Comparison of ENCODE assay signal across 26 cellular contexts in the genomic region with DNA sequence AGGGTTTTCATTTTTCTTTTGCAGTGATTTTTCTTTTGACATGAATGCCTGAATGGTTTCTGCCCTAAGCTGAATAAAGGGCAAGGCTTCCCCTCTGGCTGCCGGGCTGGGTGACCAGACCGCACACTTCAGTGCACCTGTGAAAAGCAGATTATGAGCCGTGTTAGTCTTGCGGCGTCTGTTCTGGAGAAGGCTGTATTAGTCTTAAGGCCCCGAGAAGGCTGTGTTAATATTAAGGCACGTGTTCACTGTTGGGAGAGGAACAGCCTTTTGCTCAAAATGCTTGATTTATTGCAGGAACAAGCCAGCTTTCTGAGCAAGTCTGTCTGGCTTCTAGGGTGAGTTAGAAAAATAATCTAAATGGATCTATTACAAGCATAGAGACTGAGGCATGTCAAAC. TPM values are rescaled to one million over a fixed set of nuclear protein-coding genes. Genes with fewer than 3 reads are reported as not detected.
A peak's percentile ranks its signal among the peaks of the same experiment; 100 is the strongest.
DNase-seq lines count a peak whose midpoint lies in the region; ATAC-seq and TF ChIP-seq lines count a peak whose summit lies in the region.
"Had no signal": no experiment of that assay in that cellular context is flagged by ENCODE, and none has a peak within 500 bp of the region (broad histone marks: within the 10 kb centered on the region; RNA-seq: fewer than 3 reads in every experiment).

No MANE protein-coding gene starts in this region.

- no peaks in the 10 kb centered on the region for H4K20me1 ChIP-seq in smooth muscle cell (ENCODE audit: low read depth)
- H4K20me1 ChIP-seq: BLaER1 had no signal

- TF ChIP-seq CTCF in body of pancreas (IDR thresholded peaks at IDR 0.05) (no peak), right lobe of liver (IDR thresholded peaks at IDR 0.05) (no peak), smooth muscle cell (IDR thresholded peaks at IDR 0.05; ENCODE audit: borderline replicate concordance, insufficient read depth, poor library complexity, severe bottlenecking) (no peak)

- H3K79me2 ChIP-seq in smooth muscle cell (ENCODE audit: low read depth), result no peaks in the 10 kb centered on the region

- H3K4me1 ChIP-seq in body of pancreas (peaks cover 29% of the 10 kb centered on the region), right lobe of liver (peaks cover 0 to 18% (median 6%) of the 10 kb centered on the region in 4 donors), smooth muscle cell (ENCODE audit: low read depth) (peaks cover 21% of the 10 kb centered on the region)
- H3K4me1 ChIP-seq: ascending aorta, BLaER1, foreskin keratinocyte had no signal

- H3K27ac ChIP-seq in body of pancreas (peak overlapping the region in 3 of 4 donors; percentile 19 to 77 (median 28)), right lobe of liver (peak overlapping the region in 2 of 3 donors; percentile 80 to 81), smooth muscle cell (ENCODE audit: low read depth) (no peak overlapping the region)
- H3K27ac ChIP-seq: ascending aorta, BLaER1, foreskin keratinocyte, HL-60 had no signal

- H3K9me3 ChIP-seq in body of pancreas (no peaks in the 10 kb centered on the region), right lobe of liver (no peaks in the 10 kb centered on the region), smooth muscle cell (replicated peaks; ENCODE audit: low read depth) (no peaks in the 10 kb centered on the region)
- H3K9me3 ChIP-seq: ascending aorta, BLaER1, esophagus muscularis mucosa had no signal

- H3K27me3 ChIP-seq in body of pancreas (no peaks in the 10 kb centered on the region), right lobe of liver (no peaks in the 10 kb centered on the region), smooth muscle cell (ENCODE audit: low read depth) (no peaks in the 10 kb centered on the region)
- H3K27me3 ChIP-seq: ascending aorta, BLaER1, esophagus muscularis mucosa had no signal

- H3K4me2 ChIP-seq in smooth muscle cell, result peak overlapping the region; percentile 71
- H3K4me2 ChIP-seq: BLaER1 had no signal

- H3F3A ChIP-seq in smooth muscle cell (ENCODE audit: low read depth), result no peaks in the 10 kb centered on the region

- TF ChIP-seq POLR2A in body of pancreas (IDR thresholded peaks at IDR 0.05) (no peak), right lobe of liver (IDR thresholded peaks at IDR 0.05) (no peak)

- H2AFZ ChIP-seq in smooth muscle cell (ENCODE audit: low read depth), result no peak overlapping the region

- ATAC-seq in body of pancreas (peak; percentile 47), right lobe of liver (peak; percentile 50 to 66 (median 56))
- ATAC-seq: foreskin keratinocyte; naive thymus-derived CD8-positive, alpha-beta T cell; sciatic nerve; stimulated activated naive CD8-positive, alpha-beta T cell treated with anti-CD3 and anti-CD28 coated beads, Interleukin-15, amount 100 ng/mL, for 72 hours had no signal

- intact Hi-C loops in body of pancreas (cut with DNase I) (no loop called here), right lobe of liver (cut with DNase I) (no loop called here)

- H3K9ac ChIP-seq in smooth muscle cell (ENCODE audit: low read depth), result no peak overlapping the region
- H3K9ac ChIP-seq: BLaER1 had no signal

- DNase-seq in NCI-H82 (lab: John Stamatoyannopoulos, UW) (peak; percentile 87), body of pancreas (peak in 1 of 4 donors; percentile 29), right lobe of liver (no peak), smooth muscle cell (lab: John Stamatoyannopoulos, UW; ENCODE audit: unreplicated experiment) (no peak), HUDEP-2 (lab: John Stamatoyannopoulos, UW; ENCODE audit: unreplicated experiment in 76 of 76) (no peak), hepatic stellate cell (ENCODE audit: low spot score) (no peak)
- no peak for DNase-seq in stimulated activated CD4-positive, alpha-beta T cell treated with anti-CD3 and anti-CD28 coated beads, Interleukin-2, amount 100 ng/mL, for 48 hours
- DNase-seq: activated CD4-positive, alpha-beta T cell treated with anti-CD3 and anti-CD28 coated beads for 4 hours; activated gamma-delta T cell; activated naive CD8-positive, alpha-beta T cell treated with anti-CD3 and anti-CD28 coated beads, Interleukin-2, amount 10 ng/mL, durations not matched to agents 7 days and 5 days; activated T-cell treated with anti-CD3 and anti-CD28 coated beads, Interleukin-2, amount 50 U/mL, for 1 hour; central memory CD4-positive, alpha-beta T cell; foreskin keratinocyte; hypothalamus; Kasumi-1; naive thymus-derived CD8-positive, alpha-beta T cell; NCI-H146; NCI-H2107; NCI-H446; stimulated activated CD4-positive, alpha-beta T cell treated with anti-CD3 and anti-CD28 coated beads, Interleukin-15, amount 100 ng/mL, for 24 hours; stimulated activated naive CD8-positive, alpha-beta T cell treated with anti-CD3 and anti-CD28 coated beads, Interleukin-15, amount 100 ng/mL, for 72 hours had no signal

- H3K36me3 ChIP-seq in body of pancreas (replicated peaks in 1 of 2; ENCODE audit: insufficient read depth in 1 of 2, low read depth in 2 of 2), result no peaks in the 10 kb centered on the region
- H3K36me3 ChIP-seq in right lobe of liver, result no peaks in the 10 kb centered on the region
- H3K36me3 ChIP-seq in smooth muscle cell (ENCODE audit: low read depth), result no peaks in the 10 kb centered on the region
- H3K36me3 ChIP-seq: ascending aorta, BLaER1, esophagus muscularis mucosa had no signal

- WGBS in body of pancreas, 2 donors, result 3 to 4% methylated on average over 7 of the region's 7 CpGs
- WGBS in right lobe of liver (ENCODE audit: insufficient coverage, low coverage, low lambda C conversion rate, missing lambda C conversion rate), result 9% methylated on average over 5 of the region's 7 CpGs
- 35% methylated on average over 7 of the region's 7 CpGs for WGBS in smooth muscle cell (ENCODE audit: low lambda C conversion rate)

- no peak overlapping the region for H3K4me3 ChIP-seq in body of pancreas
- no peak overlapping the region for H3K4me3 ChIP-seq in right lobe of liver
- H3K4me3 ChIP-seq in smooth muscle cell, result no peak overlapping the region
- H3K4me3 ChIP-seq: ascending aorta, BLaER1, esophagus muscularis mucosa had no signal

RNA-seq across cellular contexts. Expression of a gene that starts 54.7 kb away (rescaled TPM):
- total RNA-seq in body of pancreas, result 10 to 100 TPM; 16.9 to 33.3 TPM
- 10 to 100 TPM in 3 of 6 experiments, 1 to 10 TPM in 3; 8.0 to 17.1 (median 9.7) TPM for total RNA-seq in right lobe of liver
- 36.7 and 44.0 TPM in 2 replicates for total RNA-seq in smooth muscle cell
- 9.4 and 13.1 TPM in 2 replicates for polyA plus RNA-seq in smooth muscle cell
- total RNA-seq: activated naive CD8-positive, alpha-beta T cell treated with anti-CD3 and anti-CD28 coated beads, Interleukin-2, amount 10 ng/mL, durations not matched to agents 7 days and 5 days had no signal
